Comparison of ENCODE assay signal across 1 cellular context in genomic region chr19:3455960-3456601, GRCh38.
TF ChIP-seq lines count a peak whose summit lies in the region.

No MANE protein-coding gene starts in this region.

TF ChIP-seq in HepG2, 621 proteins besides CTCF, POLR2A, EP300 and RAD21:
- TF ChIP-seq ZNF768 (CRISPR knock-in tag; IDR thresholded peaks at IDR 0.05): peak; percentile 89
- no peak for TF ChIP-seq ZNF441 (CRISPR knock-in tag; IDR thresholded peaks at IDR 0.05; ENCODE audit: borderline replicate concordance)
TF ChIP-seq in HepG2: peak in this region for 1.
